ENCODE assay signal across 17 cellular contexts in genomic region chr21:36169465-36170128, GRCh38. TPM values are rescaled to one million over a fixed set of nuclear protein-coding genes. Genes with fewer than 3 reads are reported as not detected.
DNase-seq lines count a peak whose midpoint lies in the region; ATAC-seq and TF ChIP-seq lines count a peak whose summit lies in the region.
"Had no signal": no experiment of that assay in that cellular context is flagged by ENCODE, and none has a peak within 500 bp of the region (broad histone marks: within the 10 kb centered on the region; RNA-seq: fewer than 3 reads in every experiment).

No MANE protein-coding gene starts in this region.

- intact Hi-C loops in activated B cell treated with CpG ODN at 0.5 μM for 24 hours (cut with micrococcal nuclease): no loop called here
- intact Hi-C loops in right cardiac atrium (cut with DNase I): no loop called here

- CTCF ChIA-PET in activated B cell treated with CpG ODN at 0.5 μM for 24 hours (lab: Charles Lee): no interaction called here
- CTCF ChIA-PET in CD8-positive, alpha-beta memory T cell (lab: Charles Lee): no interaction called here

- peak; percentile 31; the same call in 1 of the 2 replicates for TF ChIP-seq CTCF in GM12875 (IDR thresholded peaks at IDR 0.05; ENCODE audit: borderline replicate concordance, insufficient read depth, low read depth, low read length)
- no peak for TF ChIP-seq CTCF in activated B cell treated with CpG ODN at 0.5 μM for 24 hours (IDR thresholded peaks at IDR 0.05)

- peaks cover 29% of the 10 kb centered on the region for H3K36me3 ChIP-seq in CD4-positive, CD25-positive, alpha-beta regulatory T cell (ENCODE audit: control insufficient read depth, insufficient read depth, low read length)
- H3K36me3 ChIP-seq in CD8-positive, alpha-beta memory T cell (ENCODE audit: insufficient read depth, low read length): no peaks in the 10 kb centered on the region
- H3K36me3 ChIP-seq: thyroid gland had no signal

- peaks cover 32% of the 10 kb centered on the region for H3K36me3 Mint-ChIP-seq in CD4-positive, CD25-positive, alpha-beta regulatory T cell
- peaks cover 65% of the 10 kb centered on the region for H3K36me3 Mint-ChIP-seq in activated B cell treated with CpG ODN at 0.5 μM for 24 hours (ENCODE audit: low read depth)
- H3K36me3 Mint-ChIP-seq in CD8-positive, alpha-beta memory T cell: peaks cover 5 to 41% (median 17%) of the 10 kb centered on the region in 3 donors

- H3K27me3 ChIP-seq in CD4-positive, CD25-positive, alpha-beta regulatory T cell (ENCODE audit: control insufficient read depth, insufficient read depth, low read length): no peaks in the 10 kb centered on the region
- H3K27me3 ChIP-seq in right cardiac atrium (ENCODE audit: control insufficient read depth, insufficient read depth): no peaks in the 10 kb centered on the region
- no peaks in the 10 kb centered on the region for H3K27me3 ChIP-seq in CD8-positive, alpha-beta memory T cell (ENCODE audit: insufficient read depth, low read length, poor library complexity, severe bottlenecking)
- H3K27me3 ChIP-seq: BLaER1, esophagus muscularis mucosa, thyroid gland had no signal

- no peak overlapping the region for H3K4me3 Mint-ChIP-seq in CD4-positive, CD25-positive, alpha-beta regulatory T cell
- no peak overlapping the region for H3K4me3 Mint-ChIP-seq in activated B cell treated with CpG ODN at 0.5 μM for 24 hours
- no peak overlapping the region for H3K4me3 Mint-ChIP-seq in CD8-positive, alpha-beta memory T cell
- H3K4me3 Mint-ChIP-seq: naive thymus-derived CD4-positive, alpha-beta T cell had no signal

- H3K27ac Mint-ChIP-seq in CD4-positive, CD25-positive, alpha-beta regulatory T cell: peak overlapping the region in 2 of 3 donors; percentile 14 to 71
- H3K27ac Mint-ChIP-seq in activated B cell treated with CpG ODN at 0.5 μM for 24 hours: peak overlapping the region; percentile 25
- no peak overlapping the region for H3K27ac Mint-ChIP-seq in CD8-positive, alpha-beta memory T cell

- ATAC-seq in CD4-positive, CD25-positive, alpha-beta regulatory T cell (ENCODE audit: low read depth in 2 of 2): no peak
- no peak for ATAC-seq in activated B cell treated with CpG ODN at 0.5 μM for 24 hours (ENCODE audit: low read depth)
- no peak for ATAC-seq in right cardiac atrium
- no peak for ATAC-seq in HG03342 (IDR thresholded peaks at IDR 0.05; ENCODE audit: unreplicated experiment)
- ATAC-seq: left colon; naive thymus-derived CD4-positive, alpha-beta T cell; Panc1 had no signal

- peaks cover 15% of the 10 kb centered on the region for H3K4me1 ChIP-seq in CD4-positive, CD25-positive, alpha-beta regulatory T cell (ENCODE audit: control insufficient read depth, insufficient read depth, low read length, poor library complexity, severe bottlenecking)
- peaks cover 5% of the 10 kb centered on the region for H3K4me1 ChIP-seq in right cardiac atrium (ENCODE audit: control insufficient read depth, insufficient read depth, low read length)
- peaks cover 7% of the 10 kb centered on the region for H3K4me1 ChIP-seq in CD8-positive, alpha-beta memory T cell (ENCODE audit: insufficient read depth, low read length)

- H3K27ac ChIP-seq in CD4-positive, CD25-positive, alpha-beta regulatory T cell (ENCODE audit: insufficient read depth, low read length, poor library complexity, severe bottlenecking): no peak overlapping the region
- H3K27ac ChIP-seq in right cardiac atrium (ENCODE audit: low read length): no peak overlapping the region
- no peak overlapping the region for H3K27ac ChIP-seq in CD8-positive, alpha-beta memory T cell (ENCODE audit: low read depth, low read length)
- H3K27ac ChIP-seq: BLaER1, esophagus muscularis mucosa, thyroid gland had no signal

- DNase-seq in CD4-positive, CD25-positive, alpha-beta regulatory T cell: no peak
- DNase-seq in activated B cell treated with CpG ODN at 0.5 μM for 24 hours (no peak), right cardiac atrium (peak in 2 of 3 donors; percentile 35 to 66), superior temporal gyrus (ENCODE audit: extremely low spot score) (no peak), midbrain (lab: John Stamatoyannopoulos, UW) (no peak)
- DNase-seq in CD8-positive, alpha-beta memory T cell: no peak
- DNase-seq: left colon; naive thymus-derived CD4-positive, alpha-beta T cell; NCI-H1436; NCI-H510A treated with DMSO at 0.1 percent for 48 hours; stimulated activated CD4-positive, alpha-beta T cell treated with anti-CD3 and anti-CD28 coated beads, Interleukin-1b, Interleukin-23, amount 100 ng/mL, for 48 hours; thyroid gland had no signal

- no peaks in the 10 kb centered on the region for H3K9me3 ChIP-seq in CD4-positive, CD25-positive, alpha-beta regulatory T cell (ENCODE audit: control insufficient read depth in 2 of 2, low read length in 2 of 2)
- no peaks in the 10 kb centered on the region for H3K9me3 ChIP-seq in right cardiac atrium (ENCODE audit: control insufficient read depth, low read length)
- H3K9me3 ChIP-seq in CD8-positive, alpha-beta memory T cell (ENCODE audit: low read length): no peaks in the 10 kb centered on the region
- H3K9me3 ChIP-seq: BLaER1, esophagus muscularis mucosa, thyroid gland had no signal

- no peaks in the 10 kb centered on the region for H3K9me3 Mint-ChIP-seq in CD4-positive, CD25-positive, alpha-beta regulatory T cell
- no peaks in the 10 kb centered on the region for H3K9me3 Mint-ChIP-seq in activated B cell treated with CpG ODN at 0.5 μM for 24 hours
- H3K9me3 Mint-ChIP-seq in CD8-positive, alpha-beta memory T cell: no peaks in the 10 kb centered on the region
- H3K9me3 Mint-ChIP-seq: naive thymus-derived CD4-positive, alpha-beta T cell had no signal

- no peak overlapping the region for H3K4me3 ChIP-seq in CD4-positive, CD25-positive, alpha-beta regulatory T cell (ENCODE audit: low read depth, low read length)
- H3K4me3 ChIP-seq in GM12875 (ENCODE audit: low read depth, low read length) (no peak overlapping the region), right cardiac atrium (ENCODE audit: low read length) (no peak overlapping the region)
- no peak overlapping the region for H3K4me3 ChIP-seq in CD8-positive, alpha-beta memory T cell (ENCODE audit: low read length)
- H3K4me3 ChIP-seq: BLaER1, esophagus muscularis mucosa, thyroid gland had no signal

- POLR2A ChIA-PET in activated B cell treated with CpG ODN at 0.5 μM for 24 hours (lab: Charles Lee): no interaction called here
- POLR2A ChIA-PET in CD8-positive, alpha-beta memory T cell (lab: Charles Lee): no interaction called here

- peaks cover 7 to 15% (median 11%) of the 10 kb centered on the region in 4 donors for H3K4me1 Mint-ChIP-seq in CD4-positive, CD25-positive, alpha-beta regulatory T cell
- H3K4me1 Mint-ChIP-seq in activated B cell treated with CpG ODN at 0.5 μM for 24 hours: peaks cover 19% of the 10 kb centered on the region
- H3K4me1 Mint-ChIP-seq in CD8-positive, alpha-beta memory T cell: peaks cover 6 to 9% (median 8%) of the 10 kb centered on the region in 3 donors

- no peaks in the 10 kb centered on the region for H3K27me3 Mint-ChIP-seq in CD4-positive, CD25-positive, alpha-beta regulatory T cell
- H3K27me3 Mint-ChIP-seq in activated B cell treated with CpG ODN at 0.5 μM for 24 hours: no peaks in the 10 kb centered on the region
- H3K27me3 Mint-ChIP-seq in CD8-positive, alpha-beta memory T cell: no peaks in the 10 kb centered on the region
- H3K27me3 Mint-ChIP-seq: naive thymus-derived CD4-positive, alpha-beta T cell had no signal

- WGBS in right cardiac atrium: 91% methylated on average over 19 of the region's 19 CpGs

RNA-seq across cellular contexts. Expression of gene DOP1B, which starts 13.0 kb away (rescaled TPM):
- 34.6 TPM for total RNA-seq in CD4-positive, CD25-positive, alpha-beta regulatory T cell
- polyA plus RNA-seq in CD4-positive, CD25-positive, alpha-beta regulatory T cell: 1 to 10 TPM; 3.5 to 9.1 (median 6.3) TPM
- total RNA-seq in activated B cell treated with CpG ODN at 0.5 μM for 24 hours (31.2 and 33.9 TPM in 2 replicates), right cardiac atrium (1 to 10 TPM; 5.0 to 8.1 (median 7.1) TPM)
- polyA plus RNA-seq in right cardiac atrium: 1.7 TPM
- 10 to 100 TPM; 12.1 to 15.2 TPM for total RNA-seq in CD8-positive, alpha-beta memory T cell
- polyA plus RNA-seq in CD8-positive, alpha-beta memory T cell: 12.0 TPM

RNA-seq across cellular contexts. Expression of gene CBR3, which starts 34.7 kb away (rescaled TPM):
- total RNA-seq in CD4-positive, CD25-positive, alpha-beta regulatory T cell: 1.8 TPM
- 10 to 100 TPM in 3 of 4 donors, 1 to 10 TPM in 1; 4.7 to 13.2 (median 10.8) TPM for polyA plus RNA-seq in CD4-positive, CD25-positive, alpha-beta regulatory T cell
- total RNA-seq in activated B cell treated with CpG ODN at 0.5 μM for 24 hours: 4.7 and 5.4 TPM in 2 replicates
- total RNA-seq in right cardiac atrium: 1 to 10 TPM; 3.1 to 4.1 (median 3.5) TPM
- polyA plus RNA-seq in right cardiac atrium: 6.2 TPM
- 1 to 10 TPM; 7.6 to 7.9 TPM for total RNA-seq in CD8-positive, alpha-beta memory T cell
- 2.3 TPM for polyA plus RNA-seq in CD8-positive, alpha-beta memory T cell

Comparison
In these comparisons a context has a peak if more than half of its experiments do, and no peak if none do; other contexts are left out.
1. DNase-seq: peak in right cardiac atrium (2 of 3); none in CD4-positive, CD25-positive, alpha-beta regulatory T cell (0 of 3), activated B cell treated with CpG ODN at 0.5 μM for 24 hours (single experiment), CD8-positive, alpha-beta memory T cell (0 of 5), superior temporal gyrus (single experiment) and midbrain (single experiment).
2. H3K27ac Mint-ChIP-seq: peak in CD4-positive, CD25-positive, alpha-beta regulatory T cell (2 of 3) and activated B cell treated with CpG ODN at 0.5 μM for 24 hours (single experiment); none in CD8-positive, alpha-beta memory T cell (0 of 8).